Comparison of ENCODE assay signal across 8 cellular contexts in genomic region chr4:16083217-16084191, GRCh38. TPM values are rescaled to one million over a fixed set of nuclear protein-coding genes. Genes with fewer than 3 reads are reported as not detected.
DNase-seq lines count a peak whose midpoint lies in the region; ATAC-seq and TF ChIP-seq lines count a peak whose summit lies in the region.

TSS of gene PROM1 (minus strand) at chr4:16084023. CDS start at chr4:16075906, 8,117 bp downstream.

- H3K9me3 Mint-ChIP-seq in natural killer cell: no peaks in the 10 kb centered on the region

- H3K36me3 Mint-ChIP-seq in natural killer cell: peaks cover 7% of the 10 kb centered on the region

- peak within 1 kb of the TSS; percentile 63 for H3K4me3 Mint-ChIP-seq in natural killer cell

- intact Hi-C loops in natural killer cell (cut with micrococcal nuclease): no loop called here

- ATAC-seq in natural killer cell (peak in 1 of 3 donors; percentile 37), HG02798 (IDR thresholded peaks at IDR 0.05; ENCODE audit: poor library complexity, unreplicated experiment) (no peak)

- H3K4me3 ChIP-seq in epithelial cell of proximal tubule (ENCODE audit: low read depth, low read length): peak within 1 kb of the TSS; percentile 59

- DNase-seq in ELF-1 (ENCODE audit: low read depth, low spot score) (peak; percentile 86), NCI-H748 (lab: John Stamatoyannopoulos, UW; ENCODE audit: unreplicated experiment) (peak; percentile 87), epithelial cell of proximal tubule (ENCODE audit: low read depth) (no peak), natural killer cell (no peak), glomerular visceral epithelial cell (ENCODE audit: extremely low spot score) (no peak), nucleus accumbens (lab: John Stamatoyannopoulos, UW) (no peak), SW 1271 (lab: John Stamatoyannopoulos, UW) (no peak)

- peaks cover 56 to 74% of the 10 kb centered on the region in 2 donors for H3K27me3 Mint-ChIP-seq in natural killer cell (ENCODE audit: low read depth in 2 of 2)

- peaks cover 19 to 22% of the 10 kb centered on the region in 2 donors for H3K4me1 Mint-ChIP-seq in natural killer cell

- no peak within 1 kb of the TSS for H3K27ac Mint-ChIP-seq in natural killer cell

- TF ChIP-seq CTCF in epithelial cell of proximal tubule (conservative IDR thresholded peaks at IDR 0.05; ENCODE audit: low read depth, low read length) (no peak), natural killer cell (IDR thresholded peaks at IDR 0.05) (no peak)

RNA-seq across cellular contexts. Expression of gene PROM1, which starts in this region (rescaled TPM):
- 41.9 and 69.6 TPM in 2 replicates for total RNA-seq in epithelial cell of proximal tubule
- total RNA-seq in natural killer cell: not detected

Comparison
In these comparisons a context has a peak if more than half of its experiments do, and no peak if none do; other contexts are left out.
1. RNA of gene PROM1 (total RNA-seq): 41.9 to 69.6 TPM in epithelial cell of proximal tubule; not detected in natural killer cell; every median in the first group is over 10 times any median in the second.
2. DNase-seq: peak in ELF-1 (single experiment) and NCI-H748 (single experiment); none in epithelial cell of proximal tubule (single experiment), natural killer cell (single experiment), glomerular visceral epithelial cell (single experiment), nucleus accumbens (0 of 56) and SW 1271 (0 of 2).